ENCODE assay signal across 33 cellular contexts in the genomic region with DNA sequence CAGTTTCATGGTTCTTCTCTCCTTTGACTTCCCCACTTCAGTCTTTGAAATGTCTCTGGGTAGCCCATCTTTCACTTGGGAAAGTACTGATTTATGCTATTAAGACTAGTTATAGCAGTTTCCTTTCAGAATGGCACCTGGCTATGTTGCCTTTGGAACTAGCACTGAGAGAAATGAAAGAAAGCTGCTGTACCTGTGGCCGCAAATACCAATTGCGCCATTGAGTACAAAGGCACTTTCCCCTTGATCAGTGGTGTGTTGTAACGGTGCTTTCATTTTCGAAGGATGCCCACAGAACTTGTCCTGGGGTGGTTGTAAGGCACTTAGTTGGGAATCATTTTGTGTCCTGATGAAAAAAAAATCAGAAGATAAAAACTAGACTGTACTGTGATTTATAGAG. TPM values are rescaled to one million over a fixed set of nuclear protein-coding genes. Genes with fewer than 3 reads are reported as not detected.
"Had no signal": no experiment of that assay in that cellular context is flagged by ENCODE, and none has a peak within 500 bp of the region (broad histone marks: within the 10 kb centered on the region; RNA-seq: fewer than 3 reads in every experiment).

No MANE protein-coding gene starts in this region.

- H3K4me1 Mint-ChIP-seq: activated B cell treated with CpG ODN at 0.5 μM for 24 hours had no signal

- H3K9me3 ChIP-seq: body of pancreas, esophagus muscularis mucosa, gastrocnemius medialis, heart right ventricle had no signal

- H3K27ac Mint-ChIP-seq: activated B cell treated with CpG ODN at 0.5 μM for 24 hours; activated CD8-positive, alpha-beta T cell treated with anti-CD3 and anti-CD28 coated beads for 36 hours; activated naive CD8-positive, alpha-beta T cell; activated T-helper 17 cell treated with anti-CD3 and anti-CD28 coated beads, Interleukin-2, amount 50 U/mL, for 72 hours; effector memory CD8-positive, alpha-beta T cell; T-helper 1 cell treated with Interleukin-12 subunit alpha and Interleukin-12 subunit beta and Interleukin-4 antibody, amounts not matched to agents 30 μg/mL and 1 μg/mL, for 36 hours had no signal

- H3K9me3 Mint-ChIP-seq: activated B cell treated with CpG ODN at 0.5 μM for 24 hours; activated CD8-positive, alpha-beta T cell treated with anti-CD3 and anti-CD28 coated beads for 36 hours; activated T-cell treated with anti-CD3 and anti-CD28 coated beads, Interleukin-2, amount 50 U/mL, for 4 hours; effector memory CD8-positive, alpha-beta T cell; T-helper 1 cell treated with Interleukin-12 subunit alpha and Interleukin-12 subunit beta and Interleukin-4 antibody, amounts not matched to agents 30 μg/mL and 1 μg/mL, for 36 hours had no signal

- H3K27me3 Mint-ChIP-seq: activated B cell treated with CpG ODN at 0.5 μM for 24 hours; activated CD8-positive, alpha-beta T cell treated with anti-CD3 and anti-CD28 coated beads for 36 hours; activated naive CD8-positive, alpha-beta T cell; activated T-helper 17 cell treated with anti-CD3 and anti-CD28 coated beads, Interleukin-2, amount 50 U/mL, for 72 hours; effector memory CD8-positive, alpha-beta T cell had no signal

- ATAC-seq: activated CD4-positive, CD25-positive, alpha-beta regulatory T cell treated with anti-CD3 and anti-CD28 coated beads, Interleukin-2, amount 50 U/mL, for 24 hours; activated CD8-positive, alpha-beta T cell treated with anti-CD3 and anti-CD28 coated beads for 36 hours; activated T-cell treated with anti-CD3 and anti-CD28 coated beads, Interleukin-2, amount 50 U/mL, for 4 hours; activated T-helper 17 cell treated with anti-CD3 and anti-CD28 coated beads, Interleukin-2, amount 50 U/mL, for 72 hours; body of pancreas; effector memory CD8-positive, alpha-beta T cell; foreskin keratinocyte; gastrocnemius medialis; heart right ventricle had no signal

- DNase-seq: activated B cell treated with CpG ODN at 0.5 μM for 24 hours; activated CD4-positive, alpha-beta T cell treated with anti-CD3 and anti-CD28 coated beads for 48 hours; activated CD4-positive, alpha-beta T cell treated with anti-CD3 and anti-CD28 coated beads, Interleukin-2, amount 50 U/mL, for 1 hour; activated CD4-positive, alpha-beta T cell treated with anti-CD3 and anti-CD28 coated beads, Interleukin-2, amount 50 U/mL, for 48 hours; activated CD8-positive, alpha-beta memory T cell treated with anti-CD3 and anti-CD28 coated beads for 24 hours; activated CD8-positive, alpha-beta T cell treated with anti-CD3 and anti-CD28 coated beads for 36 hours; activated effector memory CD4-positive, alpha-beta T cell treated with Interleukin-2 at 50 U/mL for 16 hours; activated gamma-delta T cell treated with Interleukin-2 at 50 U/mL for 16 hours; activated naive CD4-positive, alpha-beta T cell treated with anti-CD3 and anti-CD28 coated beads, Interleukin-2, amount 50 U/mL, for 16 hours; activated naive CD4-positive, alpha-beta T cell treated with Interleukin-2 at 50 U/mL for 16 hours; activated T-cell treated with anti-CD3 and anti-CD28 coated beads, Interleukin-2, amount 50 U/mL, for 4 hours; amygdala; aorta; body of pancreas; caudate nucleus; cortex of kidney; dermis blood vessel endothelial cell; effector CD4-positive, alpha-beta T cell; effector memory CD8-positive, alpha-beta T cell; erythroblast; foreskin keratinocyte; gastrocnemius medialis; glutamatergic neuron; heart right ventricle; T-helper 9 cell; WERI-Rb-1 had no signal

- H3K4me1 ChIP-seq: body of pancreas, esophagus muscularis mucosa, foreskin keratinocyte, gastrocnemius medialis, heart right ventricle had no signal

- H3K4me3 ChIP-seq: body of pancreas, esophagus muscularis mucosa, gastrocnemius medialis, heart right ventricle had no signal

- H3K4me3 Mint-ChIP-seq: activated B cell treated with CpG ODN at 0.5 μM for 24 hours; activated CD8-positive, alpha-beta T cell treated with anti-CD3 and anti-CD28 coated beads for 36 hours; activated naive CD8-positive, alpha-beta T cell; activated T-cell treated with anti-CD3 and anti-CD28 coated beads, Interleukin-2, amount 50 U/mL, for 4 hours; activated T-helper 17 cell treated with anti-CD3 and anti-CD28 coated beads, Interleukin-2, amount 50 U/mL, for 72 hours; effector memory CD8-positive, alpha-beta T cell; T-helper 1 cell treated with Interleukin-12 subunit alpha and Interleukin-12 subunit beta and Interleukin-4 antibody, amounts not matched to agents 30 μg/mL and 1 μg/mL, for 36 hours had no signal

- H3K27ac ChIP-seq: body of pancreas, esophagus muscularis mucosa, foreskin keratinocyte, gastrocnemius medialis, heart right ventricle, WERI-Rb-1 had no signal

- H3K27me3 ChIP-seq: body of pancreas, esophagus muscularis mucosa, foreskin keratinocyte, gastrocnemius medialis, heart right ventricle had no signal

RNA-seq across cellular contexts. Expression of gene HMX2, which starts 23.0 kb away (rescaled TPM):
- total RNA-seq: aorta; body of pancreas; chondrocyte; dermis blood vessel endothelial cell; esophagus muscularis mucosa; foreskin keratinocyte; gastrocnemius medialis; heart right ventricle; T-helper 2 cell treated with Interferon-gamma antibody and Interleukin-4, amounts not matched to agents 100 ng/mL and 5 ng/mL, for 36 hours had no signal
- polyA plus RNA-seq: aorta, foreskin keratinocyte, heart right ventricle had no signal

RNA-seq across cellular contexts. Expression of gene HMX3, which starts 35.2 kb away (rescaled TPM):
- total RNA-seq: activated B cell treated with CpG ODN at 0.5 μM for 24 hours; aorta; body of pancreas; chondrocyte; dermis blood vessel endothelial cell; esophagus muscularis mucosa; foreskin keratinocyte; gastrocnemius medialis; heart right ventricle; T-helper 2 cell treated with Interferon-gamma antibody and Interleukin-4, amounts not matched to agents 100 ng/mL and 5 ng/mL, for 36 hours had no signal
- polyA plus RNA-seq: aorta, foreskin keratinocyte, heart right ventricle had no signal
